In the genomic region with DNA sequence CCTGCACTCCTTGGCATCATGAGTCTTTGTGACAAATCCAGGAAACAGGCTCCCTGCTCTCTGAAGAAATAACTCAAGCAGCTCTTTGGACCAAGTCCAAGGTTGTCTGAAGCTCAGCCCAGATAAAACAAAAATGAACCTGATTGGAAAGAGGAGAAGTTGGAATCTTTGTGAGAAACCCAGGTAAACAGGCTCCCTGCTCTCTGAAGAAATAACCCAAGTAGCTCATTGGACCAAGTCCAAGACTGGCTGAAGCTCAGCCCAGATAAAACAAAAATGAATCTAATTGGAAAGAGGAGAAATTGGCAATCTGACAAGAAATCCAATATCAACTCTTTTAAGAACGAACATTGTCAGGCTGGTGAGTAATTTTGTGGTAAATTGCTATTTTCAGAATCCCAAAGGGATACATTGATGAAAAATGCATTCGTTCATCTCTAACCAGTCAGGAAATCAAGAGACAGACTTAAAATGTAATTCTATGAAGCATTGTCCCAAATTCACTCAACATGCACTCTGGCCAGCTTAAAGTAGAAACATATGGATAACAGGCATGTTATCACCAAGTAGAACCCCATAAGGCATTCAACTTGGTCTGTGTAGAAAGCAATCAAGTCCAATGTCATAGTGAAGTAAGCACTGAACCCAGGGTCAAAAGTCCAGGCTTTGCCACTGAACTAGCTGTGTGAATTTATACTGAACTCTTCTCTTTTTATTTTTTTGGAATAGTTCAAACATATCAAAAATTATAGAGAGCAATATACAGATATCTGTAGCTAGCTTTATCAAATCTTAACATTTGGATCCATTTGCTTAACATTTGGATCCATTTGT, we compare ENCODE assay signal across 14 cellular contexts. TPM values are rescaled to one million over a fixed set of nuclear protein-coding genes. Genes with fewer than 3 reads are reported as not detected.
A peak's percentile ranks its signal among the peaks of the same experiment; 100 is the strongest.
DNase-seq lines count a peak whose midpoint lies in the region; ATAC-seq, FAIRE-seq and TF ChIP-seq lines count a peak whose summit lies in the region.
"Had no signal": no experiment of that assay in that cellular context is flagged by ENCODE, and none has a peak within 500 bp of the region (broad histone marks: within the 10 kb centered on the region; RNA-seq: fewer than 3 reads in every experiment).

No MANE protein-coding gene starts in this region.

- TF ChIP-seq CTCF in AG04449 (IDR thresholded peaks at IDR 0.05; ENCODE audit: insufficient read depth, low read length, missing control alignments) = no peak
- TF ChIP-seq CTCF in brain microvascular endothelial cell (IDR thresholded peaks at IDR 0.05; ENCODE audit: low read depth, low read length, missing control alignments) = no peak
- no peak for TF ChIP-seq CTCF in kidney (IDR thresholded peaks at IDR 0.05; ENCODE audit: borderline replicate concordance, extremely low read depth, insufficient read depth)

- H3K4me3 Mint-ChIP-seq in T-helper 17 cell = no peak overlapping the region
- no peak overlapping the region for H3K4me3 Mint-ChIP-seq in stimulated activated effector memory CD8-positive, alpha-beta T cell treated with anti-CD3 and anti-CD28 coated beads, Interleukin-12 subunit alpha, Interleukin-12 subunit beta, amount 100 ng/mL, for 72 hours
- H3K4me3 Mint-ChIP-seq: activated CD8-positive, alpha-beta memory T cell treated with anti-CD3 and anti-CD28 coated beads, Interleukin-2, amount 10 ng/mL, durations not matched to agents 7 days and 5 days; activated naive CD8-positive, alpha-beta T cell treated with anti-CD3 and anti-CD28 coated beads for 36 hours; memory B cell had no signal

- H3K36me3 ChIP-seq in brain microvascular endothelial cell (replicated peaks) = no peaks in the 10 kb centered on the region
- no peaks in the 10 kb centered on the region for H3K36me3 ChIP-seq in kidney (ENCODE audit: control insufficient read depth in 1 of 2, insufficient read depth in 2 of 2, low read length in 2 of 2)

- H3K4me3 ChIP-seq in AG04449 (ENCODE audit: low read depth, low read length) = no peak overlapping the region
- no peak overlapping the region for H3K4me3 ChIP-seq in brain microvascular endothelial cell (ENCODE audit: low read depth, low read length)
- H3K4me3 ChIP-seq in kidney (ENCODE audit: low read length in 2 of 2) = no peak overlapping the region

- H3K9me3 Mint-ChIP-seq in stimulated activated effector memory CD8-positive, alpha-beta T cell treated with anti-CD3 and anti-CD28 coated beads, Interleukin-12 subunit alpha, Interleukin-12 subunit beta, amount 100 ng/mL, for 72 hours = no peaks in the 10 kb centered on the region
- H3K9me3 Mint-ChIP-seq: activated naive CD8-positive, alpha-beta T cell treated with anti-CD3 and anti-CD28 coated beads for 36 hours; memory B cell had no signal

- in situ Hi-C loops in brain microvascular endothelial cell (cut with HindIII; ENCODE audit: low pct_ligation_motif_present, low sequenced_read_pairs) = no loop called here

- no peak overlapping the region for H3K9ac ChIP-seq in kidney (ENCODE audit: low read length in 2 of 2)
- H3K9ac ChIP-seq: parathyroid adenoma had no signal

- peaks cover 30% of the 10 kb centered on the region for H3K27me3 Mint-ChIP-seq in T-helper 17 cell

- ATAC-seq in T-helper 17 cell (no peak), GM19023 (IDR thresholded peaks at IDR 0.05; ENCODE audit: unreplicated experiment) (no peak), GM21786 (IDR thresholded peaks at IDR 0.05; ENCODE audit: unreplicated experiment) (no peak)
- no peak for ATAC-seq in stimulated activated effector memory CD8-positive, alpha-beta T cell treated with anti-CD3 and anti-CD28 coated beads, Interleukin-12 subunit alpha, Interleukin-12 subunit beta, amount 100 ng/mL, for 72 hours
- ATAC-seq: activated CD8-positive, alpha-beta memory T cell treated with anti-CD3 and anti-CD28 coated beads, Interleukin-2, amount 10 ng/mL, durations not matched to agents 7 days and 5 days had no signal

- H3K4me1 Mint-ChIP-seq in T-helper 17 cell = peaks cover 21% of the 10 kb centered on the region
- H3K4me1 Mint-ChIP-seq in stimulated activated effector memory CD8-positive, alpha-beta T cell treated with anti-CD3 and anti-CD28 coated beads, Interleukin-12 subunit alpha, Interleukin-12 subunit beta, amount 100 ng/mL, for 72 hours = peaks cover 7% of the 10 kb centered on the region

- CTCF ChIA-PET in AG04449 (lab: Yijun Ruan, JAX) = interaction anchor here (0.9 to 6.5 kb wide), 10 partner anchors 15 to 262 kb away, joined by 3 to 71 read pairs (median 4); no protein-coding TSS in a partner anchor

- POLR2A ChIA-PET in AG04449 (lab: Yijun Ruan, JAX) = no interaction called here

- FAIRE-seq in kidney (lab: Jason Lieb, UNC) = peak; percentile 17
- FAIRE-seq: G401.6 had no signal

- intact Hi-C loops in kidney (cut with DNase I) = loop anchor here (10.0 kb wide), 1 partner anchor 256 kb away; no protein-coding TSS in a partner anchor

- no peaks in the 10 kb centered on the region for H3K9me3 ChIP-seq in kidney (ENCODE audit: control insufficient read depth in 1 of 2, low read length in 2 of 2)
- no peaks in the 10 kb centered on the region for H3K9me3 ChIP-seq in T-helper 17 cell (ENCODE audit: control insufficient read depth, low read length, poor library complexity, severe bottlenecking)

- H3K27me3 ChIP-seq in brain microvascular endothelial cell (replicated peaks) = no peaks in the 10 kb centered on the region

- no peak overlapping the region for H3K27ac ChIP-seq in brain microvascular endothelial cell
- no peak overlapping the region for H3K27ac ChIP-seq in kidney (ENCODE audit: low read depth in 2 of 2, low read length in 2 of 2)
- H3K27ac ChIP-seq: parathyroid adenoma had no signal

- DNase-seq in AG04449 (ENCODE audit: low read depth, low spot score) (peak; percentile 29), HS-27A (ENCODE audit: low read depth) (peak; percentile 71), brain microvascular endothelial cell (peak; percentile 49), kidney (no peak), T-helper 17 cell (no peak)
- no peak for DNase-seq in stimulated activated effector memory CD8-positive, alpha-beta T cell treated with anti-CD3 and anti-CD28 coated beads, Interleukin-12 subunit alpha, Interleukin-12 subunit beta, amount 100 ng/mL, for 72 hours (ENCODE audit: low spot score in 2 of 2)
- DNase-seq: activated CD8-positive, alpha-beta memory T cell treated with anti-CD3 and anti-CD28 coated beads, Interleukin-2, amount 10 ng/mL, durations not matched to agents 7 days and 5 days; activated naive CD8-positive, alpha-beta T cell treated with anti-CD3 and anti-CD28 coated beads for 36 hours; NCI-H345 had no signal

- H3K4me1 ChIP-seq in kidney (ENCODE audit: control insufficient read depth in 1 of 2, insufficient read depth in 1 of 2, low read depth in 1 of 2, low read length in 2 of 2) = peaks cover 4 to 6% of the 10 kb centered on the region in 2 donors
- H3K4me1 ChIP-seq: parathyroid adenoma had no signal

- H3K27ac Mint-ChIP-seq in T-helper 17 cell = no peak overlapping the region
- no peak overlapping the region for H3K27ac Mint-ChIP-seq in stimulated activated effector memory CD8-positive, alpha-beta T cell treated with anti-CD3 and anti-CD28 coated beads, Interleukin-12 subunit alpha, Interleukin-12 subunit beta, amount 100 ng/mL, for 72 hours
- H3K27ac Mint-ChIP-seq: activated CD8-positive, alpha-beta memory T cell treated with anti-CD3 and anti-CD28 coated beads, Interleukin-2, amount 10 ng/mL, durations not matched to agents 7 days and 5 days; activated naive CD8-positive, alpha-beta T cell treated with anti-CD3 and anti-CD28 coated beads for 36 hours; memory B cell had no signal

- peaks cover 6% of the 10 kb centered on the region for H3K36me3 Mint-ChIP-seq in T-helper 17 cell (ENCODE audit: low read depth)
- no peaks in the 10 kb centered on the region for H3K36me3 Mint-ChIP-seq in stimulated activated effector memory CD8-positive, alpha-beta T cell treated with anti-CD3 and anti-CD28 coated beads, Interleukin-12 subunit alpha, Interleukin-12 subunit beta, amount 100 ng/mL, for 72 hours
- H3K36me3 Mint-ChIP-seq: activated CD8-positive, alpha-beta memory T cell treated with anti-CD3 and anti-CD28 coated beads, Interleukin-2, amount 10 ng/mL, durations not matched to agents 7 days and 5 days; activated naive CD8-positive, alpha-beta T cell treated with anti-CD3 and anti-CD28 coated beads for 36 hours; memory B cell had no signal

RNA-seq across cellular contexts. Expression of a gene that starts 16.8 kb away (rescaled TPM):
- 16.0 TPM for total RNA-seq in kidney
- 5.5 TPM for polyA plus RNA-seq in kidney (ENCODE audit: insufficient read depth, low read depth, low replicate concordance)
- total RNA-seq in T-helper 17 cell = 10 to 100 TPM; 11.0 to 12.2 TPM

Comparison
In these comparisons a context has a peak if more than half of its experiments do, and no peak if none do; other contexts are left out.
1. DNase-seq: peak in AG04449 (single experiment), HS-27A (single experiment) and brain microvascular endothelial cell (single experiment); none in kidney (single experiment), T-helper 17 cell (0 of 3) and stimulated activated effector memory CD8-positive, alpha-beta T cell treated with anti-CD3 and anti-CD28 coated beads, Interleukin-12 subunit alpha, Interleukin-12 subunit beta, amount 100 ng/mL, for 72 hours (0 of 2).